ENCODE assay signal across 1 cellular context in the genomic region with DNA sequence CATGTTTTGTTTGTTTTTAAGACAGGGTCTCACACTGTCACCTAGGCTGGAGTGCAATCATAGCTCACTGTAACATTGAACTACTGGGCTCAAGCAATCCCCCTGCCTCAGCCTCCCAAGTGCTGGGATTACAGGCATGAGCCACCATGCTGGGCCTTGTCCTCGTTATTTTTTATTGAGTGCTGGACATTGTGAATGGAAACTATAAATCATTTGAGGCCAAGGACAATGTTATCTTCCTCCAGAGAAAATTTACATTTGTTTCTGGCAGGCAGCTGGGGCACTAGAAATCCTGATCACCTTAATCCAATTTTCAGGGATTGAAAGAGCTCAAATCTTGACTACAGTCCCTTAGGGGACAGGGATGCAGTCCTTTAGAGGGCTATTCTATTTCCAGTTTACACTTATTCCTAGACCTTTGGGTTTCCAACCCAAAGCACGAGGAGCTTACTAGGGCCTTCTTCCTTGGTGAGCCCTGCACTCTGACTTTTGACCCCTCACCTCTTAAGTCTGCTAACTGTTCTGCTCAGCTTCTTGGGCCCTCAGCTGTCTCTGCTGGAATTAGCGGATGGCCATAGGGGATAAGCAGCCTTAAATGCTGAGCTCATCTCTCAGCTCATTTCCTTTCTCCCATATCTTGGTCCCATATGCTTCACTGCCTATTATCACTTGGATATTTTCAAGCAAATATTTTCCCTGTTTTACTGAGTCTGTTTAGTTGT.
A peak's percentile ranks its signal among the peaks of the same experiment; 100 is the strongest.
TF ChIP-seq lines count a peak whose summit lies in the region.

No MANE protein-coding gene starts in this region.

TF ChIP-seq in K562, 482 proteins besides CTCF, POLR2A, EP300 and RAD21 (continued from another document and continues in another):
- TF ChIP-seq, protein P1, sequence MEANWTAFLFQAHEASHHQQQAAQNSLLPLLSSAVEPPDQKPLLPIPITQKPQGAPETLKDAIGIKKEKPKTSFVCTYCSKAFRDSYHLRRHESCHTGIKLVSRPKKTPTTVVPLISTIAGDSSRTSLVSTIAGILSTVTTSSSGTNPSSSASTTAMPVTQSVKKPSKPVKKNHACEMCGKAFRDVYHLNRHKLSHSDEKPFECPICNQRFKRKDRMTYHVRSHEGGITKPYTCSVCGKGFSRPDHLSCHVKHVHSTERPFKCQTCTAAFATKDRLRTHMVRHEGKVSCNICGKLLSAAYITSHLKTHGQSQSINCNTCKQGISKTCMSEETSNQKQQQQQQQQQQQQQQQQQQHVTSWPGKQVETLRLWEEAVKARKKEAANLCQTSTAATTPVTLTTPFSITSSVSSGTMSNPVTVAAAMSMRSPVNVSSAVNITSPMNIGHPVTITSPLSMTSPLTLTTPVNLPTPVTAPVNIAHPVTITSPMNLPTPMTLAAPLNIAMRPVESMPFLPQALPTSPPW (CRISPR knock-in tag; IDR thresholded peaks at IDR 0.05) = no peak
- TF ChIP-seq RBM22 (IDR thresholded peaks at IDR 0.05; ENCODE audit: low read depth, low read length, poor library complexity, severe bottlenecking) (no peak), SIN3B (IDR thresholded peaks at IDR 0.05; ENCODE audit: low read depth) (no peak), ZNF3 (CRISPR knock-in tag; IDR thresholded peaks at IDR 0.05) (no peak), CBFA2T3 (IDR thresholded peaks at IDR 0.05) (peak; percentile 98), ZNF444 (CRISPR knock-in tag; IDR thresholded peaks at IDR 0.05) (no peak), ZNF644 (tag; IDR thresholded peaks at IDR 0.05; ENCODE audit: low read depth) (no peak), ILK (tag; IDR thresholded peaks at IDR 0.05; ENCODE audit: borderline replicate concordance, low read depth) (no peak), TOE1 (IDR thresholded peaks at IDR 0.05; ENCODE audit: borderline replicate concordance) (no peak), TOE1 (CRISPR knock-in tag; IDR thresholded peaks at IDR 0.05; ENCODE audit: borderline replicate concordance, low read depth) (no peak), MECOM (CRISPR knock-in tag; IDR thresholded peaks at IDR 0.05) (0 out of 2 replicates have a peak, but pooled peaks have one; percentile 33), SMC3 (conservative IDR thresholded peaks at IDR 0.05; ENCODE audit: insufficient read depth, low read depth, low read length) (no peak), TEAD4 (IDR thresholded peaks at IDR 0.05; ENCODE audit: low read length) (peak; percentile 95), TEAD4 (CRISPR knock-in tag; IDR thresholded peaks at IDR 0.05; ENCODE audit: borderline replicate concordance) (no peak), EP400 (IDR thresholded peaks at IDR 0.05) (no peak; the same call in 1 of the 2 replicates), ELF2 (CRISPR knock-in tag; IDR thresholded peaks at IDR 0.05) (no peak), SP1 (CRISPR knock-in tag; IDR thresholded peaks at IDR 0.05) (peak; percentile 34; the same call in 1 of the 2 replicates), ARID2 (IDR thresholded peaks at IDR 0.05) (no peak), JUND (IDR thresholded peaks at IDR 0.05; ENCODE audit: borderline replicate concordance, low read depth, low read length) (peak; percentile 59; the same call in 1 of the 2 replicates), JUND (tag; IDR thresholded peaks at IDR 0.05; ENCODE audit: borderline replicate concordance, low read depth, low read length) (peak; percentile 40; the same call in 1 of the 3 replicates), SP2 (IDR thresholded peaks at IDR 0.05; ENCODE audit: extremely low read depth, low read depth, low read length, poor library complexity, severe bottlenecking) (no peak), ZNF589 (CRISPR knock-in tag; IDR thresholded peaks at IDR 0.05; ENCODE audit: low read depth) (no peak), ZNF780A (CRISPR knock-in tag; IDR thresholded peaks at IDR 0.05) (no peak), RBM14 (IDR thresholded peaks at IDR 0.05; ENCODE audit: borderline replicate concordance, insufficient read depth, low read depth, low read length) (no peak), CHD4 (IDR thresholded peaks at IDR 0.05; ENCODE audit: insufficient read depth, insufficient replicate concordance, low read depth, low read length, poor library complexity, severe bottlenecking) (no peak), NR2C1 (IDR thresholded peaks at IDR 0.05) (peak; percentile 98), NR2C1 (tag; IDR thresholded peaks at IDR 0.05) (peak; percentile 98), ZFX (CRISPR knock-in tag; IDR thresholded peaks at IDR 0.05) (peak; percentile 42), MTA1 (IDR thresholded peaks at IDR 0.05; ENCODE audit: borderline replicate concordance) (no peak)
- TF ChIP-seq, protein P2, sequence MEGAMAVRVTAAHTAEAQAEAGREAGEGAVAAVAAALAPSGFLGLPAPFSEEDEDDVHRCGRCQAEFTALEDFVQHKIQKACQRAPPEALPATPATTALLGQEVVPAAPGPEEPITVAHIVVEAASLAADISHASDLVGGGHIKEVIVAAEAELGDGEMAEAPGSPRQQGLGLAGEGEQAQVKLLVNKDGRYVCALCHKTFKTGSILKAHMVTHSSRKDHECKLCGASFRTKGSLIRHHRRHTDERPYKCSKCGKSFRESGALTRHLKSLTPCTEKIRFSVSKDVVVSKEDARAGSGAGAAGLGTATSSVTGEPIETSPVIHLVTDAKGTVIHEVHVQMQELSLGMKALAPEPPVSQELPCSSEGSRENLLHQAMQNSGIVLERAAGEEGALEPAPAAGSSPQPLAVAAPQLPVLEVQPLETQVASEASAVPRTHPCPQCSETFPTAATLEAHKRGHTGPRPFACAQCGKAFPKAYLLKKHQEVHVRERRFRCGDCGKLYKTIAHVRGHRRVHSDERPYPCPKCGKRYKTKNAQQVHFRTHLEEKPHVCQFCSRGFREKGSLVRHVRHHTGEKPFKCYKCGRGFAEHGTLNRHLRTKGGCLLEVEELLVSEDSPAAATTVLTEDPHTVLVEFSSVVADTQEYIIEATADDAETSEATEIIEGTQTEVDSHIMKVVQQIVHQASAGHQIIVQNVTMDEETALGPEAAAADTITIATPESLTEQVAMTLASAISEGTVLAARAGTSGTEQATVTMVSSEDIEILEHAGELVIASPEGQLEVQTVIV (CRISPR knock-in tag; IDR thresholded peaks at IDR 0.05; ENCODE audit: borderline replicate concordance) = no peak
- TF ChIP-seq, protein P3, sequence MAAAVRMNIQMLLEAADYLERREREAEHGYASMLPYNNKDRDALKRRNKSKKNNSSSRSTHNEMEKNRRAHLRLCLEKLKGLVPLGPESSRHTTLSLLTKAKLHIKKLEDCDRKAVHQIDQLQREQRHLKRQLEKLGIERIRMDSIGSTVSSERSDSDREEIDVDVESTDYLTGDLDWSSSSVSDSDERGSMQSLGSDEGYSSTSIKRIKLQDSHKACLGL (CRISPR knock-in tag; IDR thresholded peaks at IDR 0.05; ENCODE audit: borderline replicate concordance, poor library complexity, severe bottlenecking) = no peak
- TF ChIP-seq, protein P4, sequence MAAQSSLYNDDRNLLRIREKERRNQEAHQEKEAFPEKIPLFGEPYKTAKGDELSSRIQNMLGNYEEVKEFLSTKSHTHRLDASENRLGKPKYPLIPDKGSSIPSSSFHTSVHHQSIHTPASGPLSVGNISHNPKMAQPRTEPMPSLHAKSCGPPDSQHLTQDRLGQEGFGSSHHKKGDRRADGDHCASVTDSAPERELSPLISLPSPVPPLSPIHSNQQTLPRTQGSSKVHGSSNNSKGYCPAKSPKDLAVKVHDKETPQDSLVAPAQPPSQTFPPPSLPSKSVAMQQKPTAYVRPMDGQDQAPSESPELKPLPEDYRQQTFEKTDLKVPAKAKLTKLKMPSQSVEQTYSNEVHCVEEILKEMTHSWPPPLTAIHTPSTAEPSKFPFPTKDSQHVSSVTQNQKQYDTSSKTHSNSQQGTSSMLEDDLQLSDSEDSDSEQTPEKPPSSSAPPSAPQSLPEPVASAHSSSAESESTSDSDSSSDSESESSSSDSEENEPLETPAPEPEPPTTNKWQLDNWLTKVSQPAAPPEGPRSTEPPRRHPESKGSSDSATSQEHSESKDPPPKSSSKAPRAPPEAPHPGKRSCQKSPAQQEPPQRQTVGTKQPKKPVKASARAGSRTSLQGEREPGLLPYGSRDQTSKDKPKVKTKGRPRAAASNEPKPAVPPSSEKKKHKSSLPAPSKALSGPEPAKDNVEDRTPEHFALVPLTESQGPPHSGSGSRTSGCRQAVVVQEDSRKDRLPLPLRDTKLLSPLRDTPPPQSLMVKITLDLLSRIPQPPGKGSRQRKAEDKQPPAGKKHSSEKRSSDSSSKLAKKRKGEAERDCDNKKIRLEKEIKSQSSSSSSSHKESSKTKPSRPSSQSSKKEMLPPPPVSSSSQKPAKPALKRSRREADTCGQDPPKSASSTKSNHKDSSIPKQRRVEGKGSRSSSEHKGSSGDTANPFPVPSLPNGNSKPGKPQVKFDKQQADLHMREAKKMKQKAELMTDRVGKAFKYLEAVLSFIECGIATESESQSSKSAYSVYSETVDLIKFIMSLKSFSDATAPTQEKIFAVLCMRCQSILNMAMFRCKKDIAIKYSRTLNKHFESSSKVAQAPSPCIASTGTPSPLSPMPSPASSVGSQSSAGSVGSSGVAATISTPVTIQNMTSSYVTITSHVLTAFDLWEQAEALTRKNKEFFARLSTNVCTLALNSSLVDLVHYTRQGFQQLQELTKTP (IDR thresholded peaks at IDR 0.05; ENCODE audit: low read depth in 1 of 2, partially characterized antibody in 2 of 2) = no peak
- TF ChIP-seq, protein P5, sequence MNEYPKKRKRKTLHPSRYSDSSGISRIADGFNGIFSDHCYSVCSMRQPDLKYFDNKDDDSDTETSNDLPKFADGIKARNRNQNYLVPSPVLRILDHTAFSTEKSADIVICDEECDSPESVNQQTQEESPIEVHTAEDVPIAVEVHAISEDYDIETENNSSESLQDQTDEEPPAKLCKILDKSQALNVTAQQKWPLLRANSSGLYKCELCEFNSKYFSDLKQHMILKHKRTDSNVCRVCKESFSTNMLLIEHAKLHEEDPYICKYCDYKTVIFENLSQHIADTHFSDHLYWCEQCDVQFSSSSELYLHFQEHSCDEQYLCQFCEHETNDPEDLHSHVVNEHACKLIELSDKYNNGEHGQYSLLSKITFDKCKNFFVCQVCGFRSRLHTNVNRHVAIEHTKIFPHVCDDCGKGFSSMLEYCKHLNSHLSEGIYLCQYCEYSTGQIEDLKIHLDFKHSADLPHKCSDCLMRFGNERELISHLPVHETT (CRISPR knock-in tag; conservative IDR thresholded peaks at IDR 0.05 in 1 of 2, IDR thresholded peaks at IDR 0.05 in 1 of 2) = 0 out of 4 replicates have a peak, but pooled peaks of 1 of the 2 experiments have one; percentile 48
- TF ChIP-seq, protein P6, sequence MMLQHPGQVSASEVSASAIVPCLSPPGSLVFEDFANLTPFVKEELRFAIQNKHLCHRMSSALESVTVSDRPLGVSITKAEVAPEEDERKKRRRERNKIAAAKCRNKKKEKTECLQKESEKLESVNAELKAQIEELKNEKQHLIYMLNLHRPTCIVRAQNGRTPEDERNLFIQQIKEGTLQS (IDR thresholded peaks at IDR 0.05) = peak; percentile 45; the same call in 1 of the 2 replicates
- TF ChIP-seq, protein P6 (CRISPR knock-in tag; conservative IDR thresholded peaks at IDR 0.05) = no peak
- TF ChIP-seq, protein P7, sequence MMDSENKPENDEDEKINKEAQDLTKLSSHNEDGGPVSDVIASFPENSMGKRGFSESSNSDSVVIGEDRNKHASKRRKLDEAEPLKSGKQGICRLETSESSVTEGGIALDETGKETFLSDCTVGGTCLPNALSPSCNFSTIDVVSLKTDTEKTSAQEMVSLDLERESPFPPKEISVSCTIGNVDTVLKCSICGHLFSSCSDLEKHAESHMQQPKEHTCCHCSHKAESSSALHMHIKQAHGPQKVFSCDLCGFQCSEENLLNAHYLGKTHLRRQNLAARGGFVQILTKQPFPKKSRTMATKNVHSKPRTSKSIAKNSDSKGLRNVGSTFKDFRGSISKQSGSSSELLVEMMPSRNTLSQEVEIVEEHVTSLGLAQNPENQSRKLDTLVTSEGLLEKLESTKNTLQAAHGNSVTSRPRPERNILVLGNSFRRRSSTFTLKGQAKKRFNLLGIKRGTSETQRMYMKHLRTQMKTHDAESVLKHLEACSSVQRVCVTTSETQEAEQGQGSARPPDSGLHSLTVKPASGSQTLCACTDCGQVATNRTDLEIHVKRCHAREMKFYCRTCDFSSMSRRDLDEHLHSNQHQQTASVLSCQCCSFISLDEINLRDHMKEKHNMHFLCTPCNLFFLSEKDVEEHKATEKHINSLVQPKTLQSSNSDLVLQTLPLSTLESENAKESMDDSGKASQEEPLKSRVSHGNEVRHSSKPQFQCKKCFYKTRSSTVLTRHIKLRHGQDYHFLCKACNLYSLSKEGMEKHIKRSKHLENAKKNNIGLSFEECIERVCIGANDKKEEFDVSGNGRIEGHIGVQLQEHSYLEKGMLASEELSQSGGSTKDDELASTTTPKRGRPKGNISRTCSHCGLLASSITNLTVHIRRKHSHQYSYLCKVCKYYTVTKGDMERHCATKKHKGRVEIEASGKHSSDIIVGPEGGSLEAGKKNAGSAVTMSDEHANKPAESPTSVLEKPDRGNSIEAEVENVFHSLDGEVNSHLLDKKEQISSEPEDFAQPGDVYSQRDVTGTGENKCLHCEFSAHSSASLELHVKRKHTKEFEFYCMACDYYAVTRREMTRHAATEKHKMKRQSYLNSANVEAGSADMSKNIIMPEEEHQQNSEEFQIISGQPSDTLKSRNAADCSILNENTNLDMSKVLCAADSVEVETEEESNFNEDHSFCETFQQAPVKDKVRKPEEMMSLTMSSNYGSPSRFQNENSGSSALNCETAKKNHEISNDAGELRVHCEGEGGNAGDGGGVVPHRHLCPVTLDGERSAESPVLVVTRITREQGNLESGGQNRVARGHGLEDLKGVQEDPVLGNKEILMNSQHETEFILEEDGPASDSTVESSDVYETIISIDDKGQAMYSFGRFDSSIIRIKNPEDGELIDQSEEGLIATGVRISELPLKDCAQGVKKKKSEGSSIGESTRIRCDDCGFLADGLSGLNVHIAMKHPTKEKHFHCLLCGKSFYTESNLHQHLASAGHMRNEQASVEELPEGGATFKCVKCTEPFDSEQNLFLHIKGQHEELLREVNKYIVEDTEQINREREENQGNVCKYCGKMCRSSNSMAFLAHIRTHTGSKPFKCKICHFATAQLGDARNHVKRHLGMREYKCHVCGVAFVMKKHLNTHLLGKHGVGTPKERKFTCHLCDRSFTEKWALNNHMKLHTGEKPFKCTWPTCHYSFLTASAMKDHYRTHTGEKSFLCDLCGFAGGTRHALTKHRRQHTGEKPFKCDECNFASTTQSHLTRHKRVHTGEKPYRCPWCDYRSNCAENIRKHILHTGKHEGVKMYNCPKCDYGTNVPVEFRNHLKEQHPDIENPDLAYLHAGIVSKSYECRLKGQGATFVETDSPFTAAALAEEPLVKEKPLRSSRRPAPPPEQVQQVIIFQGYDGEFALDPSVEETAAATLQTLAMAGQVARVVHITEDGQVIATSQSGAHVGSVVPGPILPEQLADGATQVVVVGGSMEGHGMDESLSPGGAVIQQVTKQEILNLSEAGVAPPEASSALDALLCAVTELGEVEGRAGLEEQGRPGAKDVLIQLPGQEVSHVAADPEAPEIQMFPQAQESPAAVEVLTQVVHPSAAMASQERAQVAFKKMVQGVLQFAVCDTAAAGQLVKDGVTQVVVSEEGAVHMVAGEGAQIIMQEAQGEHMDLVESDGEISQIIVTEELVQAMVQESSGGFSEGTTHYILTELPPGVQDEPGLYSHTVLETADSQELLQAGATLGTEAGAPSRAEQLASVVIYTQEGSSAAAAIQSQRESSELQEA (IDR thresholded peaks at IDR 0.05; ENCODE audit: low read depth) = no peak
- TF ChIP-seq, protein P8, sequence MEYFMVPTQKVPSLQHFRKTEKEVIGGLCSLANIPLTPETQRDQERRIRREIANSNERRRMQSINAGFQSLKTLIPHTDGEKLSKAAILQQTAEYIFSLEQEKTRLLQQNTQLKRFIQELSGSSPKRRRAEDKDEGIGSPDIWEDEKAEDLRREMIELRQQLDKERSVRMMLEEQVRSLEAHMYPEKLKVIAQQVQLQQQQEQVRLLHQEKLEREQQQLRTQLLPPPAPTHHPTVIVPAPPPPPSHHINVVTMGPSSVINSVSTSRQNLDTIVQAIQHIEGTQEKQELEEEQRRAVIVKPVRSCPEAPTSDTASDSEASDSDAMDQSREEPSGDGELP (CRISPR knock-in tag; IDR thresholded peaks at IDR 0.05; ENCODE audit: borderline replicate concordance) = peak; percentile 90
